1 cellular context compared by ENCODE assay signal in the genomic region with DNA sequence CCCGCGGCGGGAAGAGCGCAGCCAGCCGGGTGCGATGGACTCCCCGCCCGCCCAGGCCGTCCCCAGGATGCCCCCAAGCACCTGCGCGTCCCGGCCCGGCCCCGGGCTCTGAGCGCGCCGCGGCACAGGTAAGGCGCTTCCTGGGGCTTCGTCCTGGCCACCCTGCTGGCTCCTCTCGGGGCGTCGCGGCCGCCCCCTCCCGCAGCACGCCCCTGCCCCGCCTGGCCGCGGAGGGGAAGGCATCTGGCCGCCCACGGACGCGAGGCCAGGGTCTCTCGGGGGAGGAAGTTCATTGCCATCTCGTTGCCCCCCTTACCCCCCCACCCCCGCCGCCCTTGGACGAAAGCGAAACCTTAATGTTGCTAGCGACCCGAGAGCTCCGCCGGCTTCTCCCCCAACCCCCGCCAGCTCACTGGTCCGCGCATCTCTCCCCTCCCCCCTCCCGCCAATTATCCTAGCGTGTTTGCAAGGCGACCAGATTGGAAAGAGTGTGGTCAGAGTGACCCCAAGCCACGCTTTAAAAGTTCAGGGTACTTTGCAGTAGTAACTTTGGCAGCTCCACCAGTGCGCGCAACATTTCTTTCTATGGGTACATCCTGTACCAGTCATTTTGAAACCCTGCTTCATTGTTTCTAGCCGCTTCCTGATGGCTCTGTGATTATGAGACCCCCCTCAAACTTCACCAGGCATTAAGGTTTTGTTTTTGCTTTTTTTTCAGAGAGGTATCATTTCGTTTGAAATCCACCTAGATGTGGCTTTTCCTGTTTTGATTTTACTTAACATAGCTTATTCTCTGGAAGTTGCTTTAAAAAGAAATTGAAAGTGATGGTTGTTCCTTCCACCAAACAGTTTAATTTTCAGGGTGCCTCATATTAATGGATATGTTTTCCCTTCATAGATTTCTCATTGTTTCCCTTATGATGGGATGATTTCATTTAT.
TF ChIP-seq lines count a peak whose summit lies in the region.

No MANE protein-coding gene starts in this region.

TF ChIP-seq in GM12878, 131 proteins besides CTCF, POLR2A, EP300 and RAD21 (continued from another document and continues in another):
- TF ChIP-seq IRF3 (IDR thresholded peaks at IDR 0.05) (no peak), NKRF (conservative IDR thresholded peaks at IDR 0.05) (0 out of 2 replicates have a peak, but pooled peaks have one; percentile 32), SMARCA5 (IDR thresholded peaks at IDR 0.05) (no peak), KDM1A (IDR thresholded peaks at IDR 0.05; ENCODE audit: borderline replicate concordance) (no peak), ZNF384 (IDR thresholded peaks at IDR 0.05; ENCODE audit: borderline replicate concordance, low read depth, low read length) (no peak), PML (IDR thresholded peaks at IDR 0.05; ENCODE audit: low read length) (0 out of 2 replicates have a peak, but pooled peaks have one; percentile 43), JUND (IDR thresholded peaks at IDR 0.05; ENCODE audit: low read depth, low read length) (peak; percentile 91), SIN3A (IDR thresholded peaks at IDR 0.05; ENCODE audit: low read depth, low read length) (no peak), GATAD2B (conservative IDR thresholded peaks at IDR 0.05; ENCODE audit: low read depth) (peak; percentile 77), IRF4 (IDR thresholded peaks at IDR 0.05; ENCODE audit: low read depth, low read length) (peak; percentile 96), HSF1 (IDR thresholded peaks at IDR 0.05; ENCODE audit: low read depth, low read length) (no peak), MEF2A (IDR thresholded peaks at IDR 0.05; ENCODE audit: insufficient read depth, low read depth, low read length) (peak; percentile 64; the same call in 1 of the 2 replicates), ZSCAN29 (IDR thresholded peaks at IDR 0.05) (no peak), PAX8 (IDR thresholded peaks at IDR 0.05) (no peak), ZNF217 (IDR thresholded peaks at IDR 0.05) (0 out of 2 replicates have a peak, but pooled peaks have one; percentile 20), ESRRA (IDR thresholded peaks at IDR 0.05; ENCODE audit: low read length) (no peak), RUNX3 (IDR thresholded peaks at IDR 0.05; ENCODE audit: low read length) (peak; percentile 85), ZZZ3 (IDR thresholded peaks at IDR 0.05; ENCODE audit: control insufficient read depth, insufficient read length, low read depth) (no peak), IKZF2 (IDR thresholded peaks at IDR 0.05) (peak; percentile 75 to 79), TARDBP (IDR thresholded peaks at IDR 0.05; ENCODE audit: borderline replicate concordance) (no peak), EGR1 (IDR thresholded peaks at IDR 0.05; ENCODE audit: borderline replicate concordance in 1 of 2, low read depth in 2 of 2, low read length in 2 of 2) (peak in 1 of 2 experiments; percentile 88; a peak in 2 of 3 replicates), TBL1XR1 (IDR thresholded peaks at IDR 0.05; ENCODE audit: low read depth, low read length) (peak; percentile 50; the same call in 1 of the 2 replicates), BCL11A (IDR thresholded peaks at IDR 0.05; ENCODE audit: low read depth, low read length) (peak; percentile 68), HCFC1 (IDR thresholded peaks at IDR 0.05; ENCODE audit: low read length) (no peak), BCLAF1 (IDR thresholded peaks at IDR 0.05) (no peak), MLLT1 (IDR thresholded peaks at IDR 0.05) (0 out of 2 replicates have a peak, but pooled peaks have one; percentile 60), ETV6 (conservative IDR thresholded peaks at IDR 0.05 in 1 of 2, IDR thresholded peaks at IDR 0.05 in 1 of 2; ENCODE audit: borderline replicate concordance in 1 of 2, low read depth in 1 of 2) (peak in 1 of 2 experiments; percentile 88; a peak in 2 of 4 replicates)
- TF ChIP-seq, protein P1, sequence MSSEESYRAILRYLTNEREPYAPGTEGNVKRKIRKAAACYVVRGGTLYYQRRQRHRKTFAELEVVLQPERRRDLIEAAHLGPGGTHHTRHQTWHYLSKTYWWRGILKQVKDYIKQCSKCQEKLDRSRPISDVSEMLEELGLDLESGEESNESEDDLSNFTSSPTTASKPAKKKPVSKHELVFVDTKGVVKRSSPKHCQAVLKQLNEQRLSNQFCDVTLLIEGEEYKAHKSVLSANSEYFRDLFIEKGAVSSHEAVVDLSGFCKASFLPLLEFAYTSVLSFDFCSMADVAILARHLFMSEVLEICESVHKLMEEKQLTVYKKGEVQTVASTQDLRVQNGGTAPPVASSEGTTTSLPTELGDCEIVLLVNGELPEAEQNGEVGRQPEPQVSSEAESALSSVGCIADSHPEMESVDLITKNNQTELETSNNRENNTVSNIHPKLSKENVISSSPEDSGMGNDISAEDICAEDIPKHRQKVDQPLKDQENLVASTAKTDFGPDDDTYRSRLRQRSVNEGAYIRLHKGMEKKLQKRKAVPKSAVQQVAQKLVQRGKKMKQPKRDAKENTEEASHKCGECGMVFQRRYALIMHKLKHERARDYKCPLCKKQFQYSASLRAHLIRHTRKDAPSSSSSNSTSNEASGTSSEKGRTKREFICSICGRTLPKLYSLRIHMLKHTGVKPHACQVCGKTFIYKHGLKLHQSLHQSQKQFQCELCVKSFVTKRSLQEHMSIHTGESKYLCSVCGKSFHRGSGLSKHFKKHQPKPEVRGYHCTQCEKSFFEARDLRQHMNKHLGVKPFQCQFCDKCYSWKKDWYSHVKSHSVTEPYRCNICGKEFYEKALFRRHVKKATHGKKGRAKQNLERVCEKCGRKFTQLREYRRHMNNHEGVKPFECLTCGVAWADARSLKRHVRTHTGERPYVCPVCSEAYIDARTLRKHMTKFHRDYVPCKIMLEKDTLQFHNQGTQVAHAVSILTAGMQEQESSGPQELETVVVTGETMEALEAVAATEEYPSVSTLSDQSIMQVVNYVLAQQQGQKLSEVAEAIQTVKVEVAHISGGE (CRISPR knock-in tag; IDR thresholded peaks at IDR 0.05): no peak
- TF ChIP-seq, protein P2, sequence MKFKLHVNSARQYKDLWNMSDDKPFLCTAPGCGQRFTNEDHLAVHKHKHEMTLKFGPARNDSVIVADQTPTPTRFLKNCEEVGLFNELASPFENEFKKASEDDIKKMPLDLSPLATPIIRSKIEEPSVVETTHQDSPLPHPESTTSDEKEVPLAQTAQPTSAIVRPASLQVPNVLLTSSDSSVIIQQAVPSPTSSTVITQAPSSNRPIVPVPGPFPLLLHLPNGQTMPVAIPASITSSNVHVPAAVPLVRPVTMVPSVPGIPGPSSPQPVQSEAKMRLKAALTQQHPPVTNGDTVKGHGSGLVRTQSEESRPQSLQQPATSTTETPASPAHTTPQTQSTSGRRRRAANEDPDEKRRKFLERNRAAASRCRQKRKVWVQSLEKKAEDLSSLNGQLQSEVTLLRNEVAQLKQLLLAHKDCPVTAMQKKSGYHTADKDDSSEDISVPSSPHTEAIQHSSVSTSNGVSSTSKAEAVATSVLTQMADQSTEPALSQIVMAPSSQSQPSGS (IDR thresholded peaks at IDR 0.05; ENCODE audit: low read length): peak; percentile 58
- TF ChIP-seq, protein P3, sequence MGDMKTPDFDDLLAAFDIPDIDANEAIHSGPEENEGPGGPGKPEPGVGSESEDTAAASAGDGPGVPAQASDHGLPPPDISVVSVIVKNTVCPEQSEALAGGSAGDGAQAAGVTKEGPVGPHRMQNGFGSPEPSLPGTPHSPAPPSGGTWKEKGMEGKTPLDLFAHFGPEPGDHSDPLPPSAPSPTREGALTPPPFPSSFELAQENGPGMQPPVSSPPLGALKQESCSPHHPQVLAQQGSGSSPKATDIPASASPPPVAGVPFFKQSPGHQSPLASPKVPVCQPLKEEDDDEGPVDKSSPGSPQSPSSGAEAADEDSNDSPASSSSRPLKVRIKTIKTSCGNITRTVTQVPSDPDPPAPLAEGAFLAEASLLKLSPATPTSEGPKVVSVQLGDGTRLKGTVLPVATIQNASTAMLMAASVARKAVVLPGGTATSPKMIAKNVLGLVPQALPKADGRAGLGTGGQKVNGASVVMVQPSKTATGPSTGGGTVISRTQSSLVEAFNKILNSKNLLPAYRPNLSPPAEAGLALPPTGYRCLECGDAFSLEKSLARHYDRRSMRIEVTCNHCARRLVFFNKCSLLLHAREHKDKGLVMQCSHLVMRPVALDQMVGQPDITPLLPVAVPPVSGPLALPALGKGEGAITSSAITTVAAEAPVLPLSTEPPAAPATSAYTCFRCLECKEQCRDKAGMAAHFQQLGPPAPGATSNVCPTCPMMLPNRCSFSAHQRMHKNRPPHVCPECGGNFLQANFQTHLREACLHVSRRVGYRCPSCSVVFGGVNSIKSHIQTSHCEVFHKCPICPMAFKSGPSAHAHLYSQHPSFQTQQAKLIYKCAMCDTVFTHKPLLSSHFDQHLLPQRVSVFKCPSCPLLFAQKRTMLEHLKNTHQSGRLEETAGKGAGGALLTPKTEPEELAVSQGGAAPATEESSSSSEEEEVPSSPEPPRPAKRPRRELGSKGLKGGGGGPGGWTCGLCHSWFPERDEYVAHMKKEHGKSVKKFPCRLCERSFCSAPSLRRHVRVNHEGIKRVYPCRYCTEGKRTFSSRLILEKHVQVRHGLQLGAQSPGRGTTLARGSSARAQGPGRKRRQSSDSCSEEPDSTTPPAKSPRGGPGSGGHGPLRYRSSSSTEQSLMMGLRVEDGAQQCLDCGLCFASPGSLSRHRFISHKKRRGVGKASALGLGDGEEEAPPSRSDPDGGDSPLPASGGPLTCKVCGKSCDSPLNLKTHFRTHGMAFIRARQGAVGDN (IDR thresholded peaks at IDR 0.05): 0 out of 2 replicates have a peak, but pooled peaks have one; percentile 43
